Comparison of ENCODE assay signal across 8 cellular contexts in the genomic region with DNA sequence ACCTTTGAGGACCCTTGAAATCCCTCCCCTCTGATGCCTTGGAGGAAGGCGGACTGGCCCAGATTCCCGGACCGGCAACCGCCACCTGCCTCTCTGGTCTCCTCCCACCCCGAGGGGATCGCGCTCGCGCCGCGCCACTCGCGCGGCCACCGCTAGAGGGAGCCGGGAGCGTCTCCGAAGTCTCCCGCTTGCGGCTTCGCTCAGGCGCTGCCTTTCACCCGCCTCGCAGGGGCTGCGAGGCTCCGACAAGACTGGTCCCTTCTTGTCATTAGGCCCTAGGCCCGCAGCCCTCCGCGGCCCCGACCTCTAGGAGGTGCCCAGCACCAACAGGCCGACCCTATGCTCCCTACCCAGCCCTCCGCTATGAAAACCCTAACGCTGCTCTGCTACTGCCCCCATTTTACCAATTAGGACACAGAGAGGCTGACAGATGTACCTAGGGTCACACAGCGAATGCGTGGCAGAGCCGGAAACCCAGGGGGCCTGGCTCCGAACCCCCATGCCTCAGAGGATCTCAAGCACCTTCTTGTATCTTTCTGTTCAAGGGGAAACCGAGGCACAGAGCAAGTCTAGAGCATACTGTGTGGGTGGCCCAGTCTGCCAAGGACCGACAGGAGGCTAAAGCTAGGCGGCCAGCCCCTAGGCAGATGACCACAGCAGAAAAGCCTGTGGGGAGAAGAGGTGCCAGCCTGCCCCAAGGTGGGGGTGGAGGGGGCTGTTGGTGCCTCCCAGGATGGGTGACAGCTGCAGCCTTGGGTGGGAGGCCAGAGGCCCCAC. TPM values are rescaled to one million over a fixed set of nuclear protein-coding genes. Genes with fewer than 3 reads are reported as not detected.
A peak's percentile ranks its signal among the peaks of the same experiment; 100 is the strongest.
DNase-seq lines count a peak whose midpoint lies in the region; ATAC-seq, FAIRE-seq and TF ChIP-seq lines count a peak whose summit lies in the region.

No MANE protein-coding gene starts in this region.

- FAIRE-seq in small intestine (lab: Jason Lieb, UNC): no peak

- H3K4me1 ChIP-seq in small intestine (ENCODE audit: control insufficient read depth in 2 of 2, insufficient read depth in 1 of 2, low read depth in 1 of 2, low read length in 1 of 2): no peaks in the 10 kb centered on the region

- no peaks in the 10 kb centered on the region for H3K9me3 ChIP-seq in small intestine (ENCODE audit: control insufficient read depth, low read depth)

- ATAC-seq in HG03097 (IDR thresholded peaks at IDR 0.05; ENCODE audit: low FRiP score, unreplicated experiment): no peak

- H3K4me3 ChIP-seq in NB4 (ENCODE audit: low read depth, low read length) (no peak overlapping the region), small intestine (ENCODE audit: low read depth in 1 of 2, low read length in 2 of 2) (no peak overlapping the region)

- peak; percentile 89 for TF ChIP-seq CTCF in NB4 (IDR thresholded peaks at IDR 0.05; ENCODE audit: low read depth, low read length)

- no peak overlapping the region for H3K27ac ChIP-seq in small intestine (ENCODE audit: low read depth in 1 of 2, low read length in 1 of 2)

- H3K36me3 ChIP-seq in small intestine (ENCODE audit: control insufficient read depth in 2 of 2, insufficient read depth in 2 of 2, low read length in 2 of 2): no peaks in the 10 kb centered on the region

- peaks cover 0 to 4% of the 10 kb centered on the region in 2 donors for H3K27me3 ChIP-seq in small intestine (ENCODE audit: control insufficient read depth in 2 of 2, insufficient read depth in 2 of 2, low read length in 2 of 2)

- peak; percentile 16 to 31 for DNase-seq in NCI-H187 (lab: John Stamatoyannopoulos, UW)
- DNase-seq in NCI-H187 treated with DMSO at 0.1 percent for 48 hours (lab: John Stamatoyannopoulos, UW): no peak
- DNase-seq in NB4 (ENCODE audit: low read depth): peak; percentile 76
- peak; percentile 25 to 76 (median 62) for DNase-seq in T-helper 2 cell
- peak in 45 of 56 donors; percentile 2 to 71 (median 24) for DNase-seq in amygdala (lab: John Stamatoyannopoulos, UW)
- peak; percentile 8 to 63 for DNase-seq in hippocampal formation (lab: John Stamatoyannopoulos, UW)
- peak; percentile 54 for DNase-seq in small intestine

- WGBS in small intestine, 3 donors: 11 to 13% (median 12%) methylated on average over 39 to 40 of the region's 40 CpGs

- TF ChIP-seq POLR2A in NB4 (IDR thresholded peaks at IDR 0.05; ENCODE audit: extremely low read depth, insufficient read length): no peak

RNA-seq across cellular contexts. Expression of a gene that starts 21.4 kb away (rescaled TPM):
- polyA plus RNA-seq in small intestine: not detected
